In genomic region chr2:42249284-42249683, GRCh38 we compare ENCODE assay signal across 17 cellular contexts.
DNase-seq lines count a peak whose midpoint lies in the region; ATAC-seq and TF ChIP-seq lines count a peak whose summit lies in the region.
"Had no signal": no experiment of that assay in that cellular context is flagged by ENCODE, and none has a peak within 500 bp of the region (broad histone marks: within the 10 kb centered on the region; RNA-seq: fewer than 3 reads in every experiment).

No MANE protein-coding gene starts in this region.

- H3K27ac Mint-ChIP-seq in activated B cell treated with CpG ODN at 0.5 μM for 24 hours (peak overlapping the region; percentile 26), chondrocyte (ENCODE audit: unreplicated experiment) (no peak overlapping the region)
- H3K27ac Mint-ChIP-seq in natural killer cell treated with Interleukin-12 subunit alpha and Interleukin-12 subunit beta and Interleukin-15 and Interleukin-18, amount 100 ng/mL, for 72 hours: peak overlapping the region in 1 of 2 donors; percentile 10
- H3K27ac Mint-ChIP-seq in activated CD4-positive, alpha-beta memory T cell treated with anti-CD3 and anti-CD28 coated beads for 36 hours: no peak overlapping the region
- H3K27ac Mint-ChIP-seq: T-helper 1 cell treated with Interleukin-12 subunit alpha and Interleukin-12 subunit beta and Interleukin-4 antibody, amounts not matched to agents 30 μg/mL and 1 μg/mL, for 36 hours had no signal

- H3K4me1 ChIP-seq in BLaER1: peaks cover 18% of the 10 kb centered on the region

- peaks cover 19% of the 10 kb centered on the region; the same call in 1 of the 2 replicates for H3K36me3 ChIP-seq in BLaER1
- H3K36me3 ChIP-seq: ovary had no signal

- intact Hi-C loops in activated B cell treated with CpG ODN at 0.5 μM for 24 hours (cut with micrococcal nuclease): no loop called here
- intact Hi-C loops in activated CD4-positive, alpha-beta memory T cell treated with anti-CD3 and anti-CD28 coated beads for 36 hours (cut with micrococcal nuclease): loop anchor here (10.0 kb wide), 1 partner anchor 374 kb away; no protein-coding TSS in a partner anchor

- H3K36me3 Mint-ChIP-seq in activated B cell treated with CpG ODN at 0.5 μM for 24 hours (ENCODE audit: low read depth): peaks cover 60% of the 10 kb centered on the region
- peaks cover 19% of the 10 kb centered on the region for H3K36me3 Mint-ChIP-seq in natural killer cell treated with Interleukin-12 subunit alpha and Interleukin-12 subunit beta and Interleukin-15 and Interleukin-18, amount 100 ng/mL, for 72 hours
- peaks cover 29% of the 10 kb centered on the region for H3K36me3 Mint-ChIP-seq in activated CD4-positive, alpha-beta memory T cell treated with anti-CD3 and anti-CD28 coated beads for 36 hours
- H3K36me3 Mint-ChIP-seq in chondrocyte (ENCODE audit: low read depth): peaks cover 2% of the 10 kb centered on the region

- ATAC-seq in activated B cell treated with CpG ODN at 0.5 μM for 24 hours (ENCODE audit: low read depth): no peak
- ATAC-seq in natural killer cell treated with Interleukin-12 subunit alpha and Interleukin-12 subunit beta and Interleukin-15 and Interleukin-18, amount 100 ng/mL, for 72 hours: no peak
- ATAC-seq: activated CD4-positive, CD25-positive, alpha-beta regulatory T cell treated with anti-CD3 and anti-CD28 coated beads, Interleukin-2, amount 50 U/mL, for 24 hours had no signal

- no peak overlapping the region for H3K9ac ChIP-seq in BLaER1

- H3K27me3 ChIP-seq in BLaER1: no peaks in the 10 kb centered on the region
- H3K27me3 ChIP-seq: ovary, suprapubic skin had no signal

- H3K9me3 ChIP-seq in BLaER1: peaks cover 10% of the 10 kb centered on the region
- H3K9me3 ChIP-seq: ovary, suprapubic skin had no signal

- POLR2A ChIA-PET in activated B cell treated with CpG ODN at 0.5 μM for 24 hours (lab: Charles Lee): no interaction called here
- POLR2A ChIA-PET in activated CD4-positive, alpha-beta memory T cell treated with anti-CD3 and anti-CD28 coated beads for 36 hours (lab: Charles Lee): no interaction called here

- no peak overlapping the region for H3K4me3 ChIP-seq in BLaER1
- H3K4me3 ChIP-seq: ovary, suprapubic skin had no signal

- no peak overlapping the region for H3K27ac ChIP-seq in BLaER1
- H3K27ac ChIP-seq: ovary, suprapubic skin had no signal

- H3K4me3 Mint-ChIP-seq in activated B cell treated with CpG ODN at 0.5 μM for 24 hours (no peak overlapping the region), chondrocyte (ENCODE audit: unreplicated experiment) (no peak overlapping the region)
- H3K4me3 Mint-ChIP-seq in natural killer cell treated with Interleukin-12 subunit alpha and Interleukin-12 subunit beta and Interleukin-15 and Interleukin-18, amount 100 ng/mL, for 72 hours: peak overlapping the region; percentile 33
- H3K4me3 Mint-ChIP-seq in activated CD4-positive, alpha-beta memory T cell treated with anti-CD3 and anti-CD28 coated beads for 36 hours: no peak overlapping the region
- H3K4me3 Mint-ChIP-seq: IgD-negative memory B cell; T-helper 1 cell treated with Interleukin-12 subunit alpha and Interleukin-12 subunit beta and Interleukin-4 antibody, amounts not matched to agents 30 μg/mL and 1 μg/mL, for 36 hours had no signal

- DNase-seq in HT-29 (ENCODE audit: low spot score) (peak; percentile 31), activated B cell treated with CpG ODN at 0.5 μM for 24 hours (no peak), DMS114 treated with DMSO at 0.1 percent for 48 hours (lab: John Stamatoyannopoulos, UW; ENCODE audit: unreplicated experiment) (no peak), chondrocyte (ENCODE audit: low spot score) (no peak)
- DNase-seq in natural killer cell treated with Interleukin-12 subunit alpha and Interleukin-12 subunit beta and Interleukin-15 and Interleukin-18, amount 100 ng/mL, for 72 hours (ENCODE audit: low spot score): no peak
- DNase-seq in activated CD4-positive, alpha-beta memory T cell treated with anti-CD3 and anti-CD28 coated beads for 36 hours: no peak
- no peak for DNase-seq in activated CD4-positive, CD25-positive, alpha-beta regulatory T cell treated with anti-CD3 and anti-CD28 coated beads, Interleukin-2, amount 50 U/mL, for 72 hours
- DNase-seq: activated effector memory CD4-positive, alpha-beta T cell treated with anti-CD3 and anti-CD28 coated beads, Interleukin-2, amount 50 U/mL, for 16 hours; AML-193; amygdala; GOT3; ovary had no signal

- CTCF ChIA-PET in activated B cell treated with CpG ODN at 0.5 μM for 24 hours (lab: Charles Lee): interaction anchor here (1.1 kb wide), 1 partner anchor 153 kb away, joined by 3 read pairs; no protein-coding TSS in a partner anchor
- CTCF ChIA-PET in activated CD4-positive, alpha-beta memory T cell treated with anti-CD3 and anti-CD28 coated beads for 36 hours (lab: Charles Lee): no interaction called here

- H3K4me1 Mint-ChIP-seq in activated B cell treated with CpG ODN at 0.5 μM for 24 hours: peaks cover 42% of the 10 kb centered on the region
- H3K4me1 Mint-ChIP-seq in natural killer cell treated with Interleukin-12 subunit alpha and Interleukin-12 subunit beta and Interleukin-15 and Interleukin-18, amount 100 ng/mL, for 72 hours (ENCODE audit: low read depth in 2 of 2): peaks cover 34 to 50% of the 10 kb centered on the region in 2 donors
- peaks cover 48% of the 10 kb centered on the region for H3K4me1 Mint-ChIP-seq in activated CD4-positive, alpha-beta memory T cell treated with anti-CD3 and anti-CD28 coated beads for 36 hours (ENCODE audit: low read depth)
- peaks cover 17% of the 10 kb centered on the region for H3K4me1 Mint-ChIP-seq in chondrocyte (ENCODE audit: low read depth)

- H3K27me3 Mint-ChIP-seq in activated B cell treated with CpG ODN at 0.5 μM for 24 hours: no peaks in the 10 kb centered on the region
- H3K27me3 Mint-ChIP-seq in natural killer cell treated with Interleukin-12 subunit alpha and Interleukin-12 subunit beta and Interleukin-15 and Interleukin-18, amount 100 ng/mL, for 72 hours: no peaks in the 10 kb centered on the region
- no peaks in the 10 kb centered on the region for H3K27me3 Mint-ChIP-seq in activated CD4-positive, alpha-beta memory T cell treated with anti-CD3 and anti-CD28 coated beads for 36 hours
- no peaks in the 10 kb centered on the region for H3K27me3 Mint-ChIP-seq in chondrocyte (ENCODE audit: low read depth)
- H3K27me3 Mint-ChIP-seq: IgD-negative memory B cell had no signal

- peak overlapping the region; percentile 65 for H3K4me2 ChIP-seq in BLaER1

- H3K9me3 Mint-ChIP-seq in activated B cell treated with CpG ODN at 0.5 μM for 24 hours: no peaks in the 10 kb centered on the region
- no peaks in the 10 kb centered on the region for H3K9me3 Mint-ChIP-seq in natural killer cell treated with Interleukin-12 subunit alpha and Interleukin-12 subunit beta and Interleukin-15 and Interleukin-18, amount 100 ng/mL, for 72 hours
- peaks cover 3% of the 10 kb centered on the region for H3K9me3 Mint-ChIP-seq in activated CD4-positive, alpha-beta memory T cell treated with anti-CD3 and anti-CD28 coated beads for 36 hours
- H3K9me3 Mint-ChIP-seq in chondrocyte (ENCODE audit: low read depth): peaks cover 1% of the 10 kb centered on the region
- H3K9me3 Mint-ChIP-seq: IgD-negative memory B cell; T-helper 1 cell treated with Interleukin-12 subunit alpha and Interleukin-12 subunit beta and Interleukin-4 antibody, amounts not matched to agents 30 μg/mL and 1 μg/mL, for 36 hours had no signal

- no peaks in the 10 kb centered on the region for H4K20me1 ChIP-seq in BLaER1

- TF ChIP-seq CTCF in activated B cell treated with CpG ODN at 0.5 μM for 24 hours (IDR thresholded peaks at IDR 0.05): no peak
- no peak for TF ChIP-seq CTCF in chondrocyte (IDR thresholded peaks at IDR 0.05)
